ENCODE assay signal across 8 cellular contexts in genomic region chr2:32627901-32628645, GRCh38. TPM values are rescaled to one million over a fixed set of nuclear protein-coding genes. Genes with fewer than 3 reads are reported as not detected.
DNase-seq lines count a peak whose midpoint lies in the region; ATAC-seq and TF ChIP-seq lines count a peak whose summit lies in the region.

Gene TTC27, plus strand, starts transcription at chr2:32628050. Its CDS starts 243 bp downstream, at chr2:32628293.

- peaks cover 27% of the 10 kb centered on the region for H3K36me3 ChIP-seq in DOHH2 (ENCODE audit: control insufficient read depth, low read length)
- no peaks in the 10 kb centered on the region for H3K36me3 ChIP-seq in GM23338 (ENCODE audit: insufficient read depth)

- H3K4me3 ChIP-seq in DOHH2 (ENCODE audit: low read length) (peak within 1 kb of the TSS; percentile 82), GM23338 (peak within 1 kb of the TSS; percentile 88), fibroblast of mammary gland (ENCODE audit: control insufficient read depth, low read depth, low read length) (peak within 1 kb of the TSS; percentile 98)

- peak within 1 kb of the TSS; percentile 98 for H3K4me3 Mint-ChIP-seq in GM23338
- peak within 1 kb of the TSS; percentile 94 to 98 (median 96) for H3K4me3 Mint-ChIP-seq in naive thymus-derived CD8-positive, alpha-beta T cell

- no peak for TF ChIP-seq CTCF in DOHH2 (IDR thresholded peaks at IDR 0.05; ENCODE audit: low read depth, low read length, poor library complexity, severe bottlenecking)
- no peak for TF ChIP-seq CTCF in GM23338 (conservative IDR thresholded peaks at IDR 0.05; ENCODE audit: low read depth in 2 of 2)
- TF ChIP-seq CTCF in fibroblast of mammary gland (conservative IDR thresholded peaks at IDR 0.05; ENCODE audit: control insufficient read depth, insufficient read depth, low read depth, low read length), result no peak

- H3K27me3 Mint-ChIP-seq in GM23338 (ENCODE audit: insufficient read depth, low read depth, poor library complexity), result peaks cover 10% of the 10 kb centered on the region
- no peaks in the 10 kb centered on the region for H3K27me3 Mint-ChIP-seq in naive thymus-derived CD8-positive, alpha-beta T cell

- peaks cover 18% of the 10 kb centered on the region for H3K4me1 ChIP-seq in DOHH2 (ENCODE audit: control insufficient read depth, low read length)
- H3K4me1 ChIP-seq in GM23338 (ENCODE audit: insufficient read depth), result peaks cover 9% of the 10 kb centered on the region

- H2AFZ ChIP-seq in GM23338, result peak within 1 kb of the TSS; percentile 94

- H3K4me2 ChIP-seq in DOHH2 (ENCODE audit: low read length), result peak within 1 kb of the TSS; percentile 83
- H3K4me2 ChIP-seq in GM23338, result peak within 1 kb of the TSS; percentile 90

- H3K27ac ChIP-seq in DOHH2 (ENCODE audit: low read depth, low read length), result no peak within 1 kb of the TSS
- peak within 1 kb of the TSS; percentile 77 for H3K27ac ChIP-seq in GM23338 (ENCODE audit: low read depth)

- peak; percentile 95 for ATAC-seq in GM23338
- peak; percentile 99 for ATAC-seq in naive thymus-derived CD8-positive, alpha-beta T cell

- no peaks in the 10 kb centered on the region for H4K20me1 ChIP-seq in DOHH2 (ENCODE audit: control insufficient read depth, insufficient read depth, low read depth, low read length)
- H4K20me1 ChIP-seq in GM23338 (replicated peaks; ENCODE audit: insufficient read depth), result 0 out of 2 replicates have a peak, but pooled peaks cover 3% of the 10 kb centered on the region

- DNase-seq in GM23338 (ENCODE audit: low spot score), result peak; percentile 98
- DNase-seq in LHCN-M2 (ENCODE audit: low read depth), result peak; percentile 92
- DNase-seq in RPMI8226, result peak; percentile 96
- DNase-seq in activated T-helper 1 cell treated with anti-CD3 and anti-CD28 coated beads, Interleukin-2, amount 50 U/mL, for 16 hours (ENCODE audit: low read depth in 1 of 2, low spot score in 1 of 2), result peak; percentile 86 to 91
- DNase-seq in fibroblast of mammary gland (ENCODE audit: low read depth), result peak; percentile 94
- DNase-seq in naive thymus-derived CD8-positive, alpha-beta T cell, result peak; percentile 91 to 96 (median 93)
- peak; percentile 93 for DNase-seq in stimulated activated naive CD4-positive, alpha-beta T cell treated with Interleukin-2 at 50 U/mL for 16 hours (lab: John Stamatoyannopoulos, UW)

- H3K27me3 ChIP-seq in DOHH2 (ENCODE audit: control insufficient read depth, low read length), result no peaks in the 10 kb centered on the region
- no peaks in the 10 kb centered on the region for H3K27me3 ChIP-seq in GM23338 (ENCODE audit: insufficient read depth)

- peaks cover 7% of the 10 kb centered on the region; the same call in 2 of the 3 replicates for H3K36me3 Mint-ChIP-seq in GM23338 (ENCODE audit: low read depth)
- peaks cover 0 to 31% (median 6%) of the 10 kb centered on the region in 3 donors for H3K36me3 Mint-ChIP-seq in naive thymus-derived CD8-positive, alpha-beta T cell

- H3F3A ChIP-seq in DOHH2 (ENCODE audit: control insufficient read depth, insufficient read depth) (peaks cover 17% of the 10 kb centered on the region), GM23338 (replicated peaks; ENCODE audit: low read depth) (peaks cover 9% of the 10 kb centered on the region; the same call in 1 of the 2 replicates)

- POLR2A ChIA-PET in naive thymus-derived CD8-positive, alpha-beta T cell (lab: Charles Lee), result interaction anchor here (1.0 to 1.5 kb wide), 3 partner anchors 8 to 971 kb away, joined by 4 to 5 read pairs (median 4); partner anchors contain the start of gene FAM98A

- H3K4me1 Mint-ChIP-seq in GM23338, result peaks cover 16% of the 10 kb centered on the region; the same call in 2 of the 3 replicates
- peaks cover 12 to 37% (median 28%) of the 10 kb centered on the region in 4 donors for H3K4me1 Mint-ChIP-seq in naive thymus-derived CD8-positive, alpha-beta T cell

- no peaks in the 10 kb centered on the region for H3K9me3 ChIP-seq in DOHH2 (ENCODE audit: control insufficient read depth, insufficient read depth, low read length)

- H3K79me2 ChIP-seq in DOHH2 (ENCODE audit: control insufficient read depth, low read length) (peaks cover 21% of the 10 kb centered on the region), GM23338 (replicated peaks; ENCODE audit: insufficient read depth) (peaks cover 19% of the 10 kb centered on the region)

- no peaks in the 10 kb centered on the region for H3K9me3 Mint-ChIP-seq in GM23338
- no peaks in the 10 kb centered on the region for H3K9me3 Mint-ChIP-seq in naive thymus-derived CD8-positive, alpha-beta T cell

- H3K27ac Mint-ChIP-seq in GM23338, result peak within 1 kb of the TSS; percentile 97
- peak within 1 kb of the TSS; percentile 82 to 98 (median 95) for H3K27ac Mint-ChIP-seq in naive thymus-derived CD8-positive, alpha-beta T cell

- H3K9me2 ChIP-seq in DOHH2 (replicated peaks; ENCODE audit: control insufficient read depth, low read length) (no peaks in the 10 kb centered on the region), GM23338 (ENCODE audit: insufficient read depth) (no peaks in the 10 kb centered on the region)

TF ChIP-seq in GM23338, 12 proteins besides CTCF, POLR2A, EP300 and RAD21 (continues in another document):
- TF ChIP-seq, protein P1, sequence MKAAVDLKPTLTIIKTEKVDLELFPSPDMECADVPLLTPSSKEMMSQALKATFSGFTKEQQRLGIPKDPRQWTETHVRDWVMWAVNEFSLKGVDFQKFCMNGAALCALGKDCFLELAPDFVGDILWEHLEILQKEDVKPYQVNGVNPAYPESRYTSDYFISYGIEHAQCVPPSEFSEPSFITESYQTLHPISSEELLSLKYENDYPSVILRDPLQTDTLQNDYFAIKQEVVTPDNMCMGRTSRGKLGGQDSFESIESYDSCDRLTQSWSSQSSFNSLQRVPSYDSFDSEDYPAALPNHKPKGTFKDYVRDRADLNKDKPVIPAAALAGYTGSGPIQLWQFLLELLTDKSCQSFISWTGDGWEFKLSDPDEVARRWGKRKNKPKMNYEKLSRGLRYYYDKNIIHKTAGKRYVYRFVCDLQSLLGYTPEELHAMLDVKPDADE (IDR thresholded peaks at IDR 0.05), result peak; percentile 56; the same call in 1 of the 2 replicates
- no peak for TF ChIP-seq NANOG (IDR thresholded peaks at IDR 0.05; ENCODE audit: borderline replicate concordance)
- TF ChIP-seq ZNF114 (CRISPR knock-in tag; IDR thresholded peaks at IDR 0.05), result no peak
- no peak for TF ChIP-seq JUNB (IDR thresholded peaks at IDR 0.05; ENCODE audit: unreplicated experiment)
- TF ChIP-seq REST (IDR thresholded peaks at IDR 0.05; ENCODE audit: unreplicated experiment), result no peak
- no peak for TF ChIP-seq STAT1 (IDR thresholded peaks at IDR 0.05; ENCODE audit: unreplicated experiment)
- no peak for TF ChIP-seq EZH2phosphoT487 (IDR thresholded peaks at IDR 0.05; ENCODE audit: unreplicated experiment)
- peak; percentile 77 for TF ChIP-seq POLR2AphosphoS5 (IDR thresholded peaks at IDR 0.05; ENCODE audit: low read depth)
- peak; percentile 3; the same call in 1 of the 2 replicates for TF ChIP-seq CREB1 (CRISPR knock-in tag; IDR thresholded peaks at IDR 0.05; ENCODE audit: low read depth)
- TF ChIP-seq EZH2 (IDR thresholded peaks at IDR 0.05; ENCODE audit: low read depth, unreplicated experiment), result no peak

RNA-seq across cellular contexts. Expression of gene TTC27, which starts in this region (rescaled TPM):
- total RNA-seq in GM23338 (2014; rRNA removed; shearing (Covaris generic)), result 26.4 and 41.3 TPM in 2 replicates
- 10.8 and 11.8 TPM in 2 replicates for polyA plus RNA-seq in GM23338 (2016; fragmentation: Nextera tagmentation; extraction: Ambion mirVana)
- 21.1 and 21.5 TPM in 2 replicates for total RNA-seq in LHCN-M2 (2014; rRNA removed)
- 10.1 TPM for polyA plus RNA-seq in LHCN-M2 (2012)
- total RNA-seq in naive thymus-derived CD8-positive, alpha-beta T cell, result 10 to 100 TPM; 22.1 to 28.3 TPM
- 10 to 100 TPM; 19.5 to 29.1 (median 24.8) TPM for polyA plus RNA-seq in naive thymus-derived CD8-positive, alpha-beta T cell
